23 cellular contexts compared by ENCODE assay signal in the genomic region with DNA sequence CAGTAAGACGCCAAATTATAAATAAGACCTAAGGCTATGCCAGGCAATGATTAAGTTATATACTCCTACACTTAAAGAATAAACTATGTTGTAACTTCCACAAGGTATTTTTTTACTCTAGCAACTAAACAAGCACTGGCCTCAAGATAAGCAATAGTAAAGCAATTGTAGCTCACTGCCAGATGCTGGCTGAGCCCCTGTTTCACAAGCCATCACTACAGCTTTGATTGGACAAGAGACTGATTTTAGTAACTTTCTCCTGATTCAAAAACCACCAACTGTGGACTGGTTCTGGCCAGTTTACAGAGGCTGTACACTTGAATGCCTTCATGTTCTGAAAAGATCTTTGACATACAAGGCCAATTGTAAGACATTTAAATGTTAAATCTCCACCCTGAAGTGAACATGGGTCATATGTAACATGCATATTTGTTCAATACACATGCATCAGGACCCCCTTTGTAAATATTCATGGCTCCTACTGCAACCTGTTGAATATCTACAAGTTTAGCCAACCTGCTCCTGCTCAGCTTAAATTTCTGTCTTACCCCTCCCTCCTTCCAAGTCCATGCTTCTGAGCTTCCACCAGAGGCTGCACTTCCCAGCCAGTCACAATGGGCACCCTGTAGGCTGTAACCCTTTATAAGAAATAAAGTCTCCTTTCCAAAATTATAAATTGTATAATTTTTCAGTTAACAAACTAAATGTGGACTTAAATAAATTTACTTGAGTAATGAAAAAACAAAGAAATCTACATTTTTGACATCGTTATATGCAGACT.
"Had no signal": no experiment of that assay in that cellular context is flagged by ENCODE, and none has a peak within 500 bp of the region (broad histone marks: within the 10 kb centered on the region; RNA-seq: fewer than 3 reads in every experiment).

No MANE protein-coding gene starts in this region.

- H3K27ac ChIP-seq: brain microvascular endothelial cell, colonic mucosa, gastrocnemius medialis, lower lobe of right lung, upper lobe of right lung had no signal

- ATAC-seq: activated CD8-positive, alpha-beta memory T cell treated with anti-CD3 and anti-CD28 coated beads, Interleukin-2, amount 10 ng/mL, durations not matched to agents 7 days and 5 days; gastrocnemius medialis; lower lobe of right lung; mucosa of descending colon; upper lobe of right lung had no signal

- H3K4me1 ChIP-seq: colonic mucosa, gastrocnemius medialis, lower lobe of right lung, upper lobe of right lung had no signal

- H3K27me3 ChIP-seq: brain microvascular endothelial cell, colonic mucosa, gastrocnemius medialis, upper lobe of right lung had no signal

- H3K36me3 ChIP-seq: brain microvascular endothelial cell, colonic mucosa, gastrocnemius medialis, lower lobe of right lung, upper lobe of right lung had no signal

- H3K9me3 ChIP-seq: colonic mucosa, gastrocnemius medialis, lower lobe of right lung, mucosa of descending colon, upper lobe of right lung had no signal

- DNase-seq: activated B cell treated with CpG ODN at 0.5 μM for 24 hours; activated CD4-positive, alpha-beta memory T cell treated with anti-CD3 and anti-CD28 coated beads, Interleukin-2, amount 10 ng/mL, durations not matched to agents 7 days and 5 days; activated CD4-positive, alpha-beta T cell treated with anti-CD3 and anti-CD28 coated beads, Interleukin-2, amount 10 ng/mL, durations not matched to agents 24 days and 14 days; activated CD8-positive, alpha-beta memory T cell treated with anti-CD3 and anti-CD28 coated beads, Interleukin-2, amount 10 ng/mL, durations not matched to agents 7 days and 5 days; activated effector memory CD4-positive, alpha-beta T cell treated with anti-CD3 and anti-CD28 coated beads, Interleukin-2, amount 50 U/mL, for 16 hours; activated naive CD4-positive, alpha-beta T cell treated with anti-CD3 and anti-CD28 coated beads, Interleukin-2, amount 10 ng/mL, durations not matched to agents 7 days and 5 days; activated T-cell treated with anti-CD3 and anti-CD28 coated beads for 4 hours; anterior cingulate cortex; brain microvascular endothelial cell; central memory CD4-positive, alpha-beta T cell; colonic mucosa; gastrocnemius medialis; kidney; lower lobe of right lung; mesendoderm; mucosa of descending colon; nephron progenitor cell; occipital lobe; posterior cingulate gyrus; stimulated activated CD4-positive, alpha-beta T cell treated with anti-CD3 and anti-CD28 coated beads, Interleukin-4, amount 100 ng/mL, for 24 hours; stimulated activated naive CD4-positive, alpha-beta T cell treated with Interleukin-2 at 50 U/mL for 16 hours; T-helper 9 cell; upper lobe of right lung had no signal

- H3K4me3 ChIP-seq: colonic mucosa, gastrocnemius medialis, lower lobe of right lung, mucosa of descending colon, upper lobe of right lung had no signal
